In genomic region chr18:9918016-9918680, GRCh38 we compare ENCODE assay signal across 12 cellular contexts. TPM values are rescaled to one million over a fixed set of nuclear protein-coding genes. Genes with fewer than 3 reads are reported as not detected.
A peak's percentile ranks its signal among the peaks of the same experiment; 100 is the strongest.
DNase-seq lines count a peak whose midpoint lies in the region; ATAC-seq and TF ChIP-seq lines count a peak whose summit lies in the region.
"Had no signal": no experiment of that assay in that cellular context is flagged by ENCODE, and none has a peak within 500 bp of the region (broad histone marks: within the 10 kb centered on the region; RNA-seq: fewer than 3 reads in every experiment).

No MANE protein-coding gene starts in this region.

- no peak overlapping the region for H2AFZ ChIP-seq in DND-41 (ENCODE audit: low read depth, low read length)

- 15 to 25% (median 15%) methylated on average over 2 of the region's 2 CpGs for WGBS in psoas muscle, 3 donors

- peak overlapping the region in 1 of 2 experiments; percentile 10; a peak in 1 of 4 replicates for H3K4me3 ChIP-seq in DND-41 (ENCODE audit: low read depth in 1 of 2, low read length in 2 of 2)
- peak overlapping the region; percentile 93 for H3K4me3 ChIP-seq in psoas muscle

- peaks cover 94% of the 10 kb centered on the region for H3K79me2 ChIP-seq in DND-41 (ENCODE audit: insufficient read depth, low read length)

- TF ChIP-seq CTCF in DND-41 (IDR thresholded peaks at IDR 0.05; ENCODE audit: borderline replicate concordance, extremely low read depth, low read length, poor library complexity, severe bottlenecking): no peak
- TF ChIP-seq CTCF in psoas muscle (IDR thresholded peaks at IDR 0.05): no peak
- TF ChIP-seq CTCF in GM13977 (IDR thresholded peaks at IDR 0.05; ENCODE audit: extremely low read depth, insufficient read depth, missing control alignments): no peak

- DNase-seq in DND-41 (no peak), OCI-M1 (lab: John Stamatoyannopoulos, UW) (peak; percentile 74), epidermal melanocyte (ENCODE audit: insufficient read length, low spot score) (peak; percentile 27), psoas muscle (no peak), GM13977 (ENCODE audit: low spot score) (no peak), NCI-H524 treated with DMSO at 0.1 percent for 48 hours (lab: John Stamatoyannopoulos, UW) (no peak)
- no peak for DNase-seq in activated naive CD4-positive, alpha-beta T cell (lab: John Stamatoyannopoulos, UW)
- DNase-seq: MM.1S had no signal

- no peaks in the 10 kb centered on the region for H3K9me3 ChIP-seq in DND-41 (ENCODE audit: insufficient read depth, low read length, severe bottlenecking)
- H3K9me3 ChIP-seq in psoas muscle: no peaks in the 10 kb centered on the region

- ATAC-seq in DND-41 (ENCODE audit: insufficient read depth, low read depth) (no peak), psoas muscle (no peak), HG03045 (IDR thresholded peaks at IDR 0.05; ENCODE audit: unreplicated experiment) (no peak)
- ATAC-seq: Right ventricle myocardium inferior; stimulated activated effector memory CD8-positive, alpha-beta T cell treated with anti-CD3 and anti-CD28 coated beads, Interleukin-12 subunit alpha, Interleukin-12 subunit beta, amount 100 ng/mL, for 72 hours had no signal

- no peak overlapping the region for H3K27ac ChIP-seq in DND-41 (ENCODE audit: low read length)
- peak overlapping the region; percentile 33 for H3K27ac ChIP-seq in psoas muscle

- no peaks in the 10 kb centered on the region; the same call in 1 of the 2 replicates for H3K36me3 ChIP-seq in DND-41 (ENCODE audit: insufficient read depth, low read length)
- H3K36me3 ChIP-seq in psoas muscle (ENCODE audit: insufficient read depth in 1 of 2, low read depth in 1 of 2): no peaks in the 10 kb centered on the region

- H3K9ac ChIP-seq in DND-41 (ENCODE audit: low read depth, low read length): no peak overlapping the region

- H3K4me2 ChIP-seq in DND-41 (ENCODE audit: insufficient read depth, low read length): peak overlapping the region; percentile 74; the same call in 1 of the 2 replicates

- peaks cover 76% of the 10 kb centered on the region for H3K4me1 ChIP-seq in DND-41 (ENCODE audit: insufficient read depth, low read length)
- H3K4me1 ChIP-seq in psoas muscle: peaks cover 76% of the 10 kb centered on the region

- H4K20me1 ChIP-seq in DND-41 (ENCODE audit: insufficient read depth, low read length): peaks cover 83% of the 10 kb centered on the region

- in situ Hi-C loops in GM13977 (cut with MboI; ENCODE audit: low pct_unique_long_range_greater_than_20kb, low sequenced_read_pairs, unreplicated experiment): no loop called here

- intact Hi-C loops in psoas muscle (cut with DNase I): loop anchor here in 1 of 2 donors (10.0 kb wide), 1 partner anchor 113 kb away; no protein-coding TSS in a partner anchor

- H3K27me3 ChIP-seq in DND-41 (ENCODE audit: insufficient read depth, low read length, poor library complexity) (no peaks in the 10 kb centered on the region), psoas muscle (ENCODE audit: insufficient read depth in 3 of 3, low read length in 2 of 3) (no peaks in the 10 kb centered on the region)

RNA-seq across cellular contexts. Expression of gene VAPA, which starts 4.3 kb away (rescaled TPM):
- 100 to 1,000 TPM; 168 to 259 (median 235) TPM for total RNA-seq in psoas muscle
- polyA plus RNA-seq in psoas muscle: 100 to 1,000 TPM; 173 to 328 (median 225) TPM

RNA-seq across cellular contexts. Expression of gene TXNDC2, which starts 32.4 kb away (rescaled TPM):
- total RNA-seq in psoas muscle: under 1 TPM in 1 of 4 donors, not detected in 3; 0.19 TPM
- polyA plus RNA-seq in psoas muscle: under 1 TPM in 1 of 3 donors, not detected in 2; 0.04 TPM
- total RNA-seq: G401, Right ventricle myocardium inferior had no signal

Comparison
In these comparisons a context has a peak if more than half of its experiments do, and no peak if none do; other contexts are left out.
1. DNase-seq: peak in OCI-M1 (single experiment) and epidermal melanocyte (single experiment); none in DND-41 (single experiment), psoas muscle (0 of 2), GM13977 (single experiment), activated naive CD4-positive, alpha-beta T cell (0 of 4) and NCI-H524 treated with DMSO at 0.1 percent for 48 hours (single experiment).